18 cellular contexts compared by ENCODE assay signal in genomic region chr20:10080554-10080953, GRCh38. TPM values are rescaled to one million over a fixed set of nuclear protein-coding genes. Genes with fewer than 3 reads are reported as not detected.
DNase-seq lines count a peak whose midpoint lies in the region; ATAC-seq, FAIRE-seq and TF ChIP-seq lines count a peak whose summit lies in the region.
"Had no signal": no experiment of that assay in that cellular context is flagged by ENCODE, and none has a peak within 500 bp of the region (broad histone marks: within the 10 kb centered on the region; RNA-seq: fewer than 3 reads in every experiment).

No MANE protein-coding gene starts in this region.

- no peak overlapping the region for H3K4me2 ChIP-seq in SK-N-SH
- H3K4me2 ChIP-seq: BLaER1 treated with 17β-estradiol and CSF1 and Interleukin-3, amounts not matched to agents 10 nM and 100 nM had no signal

- POLR2A ChIA-PET in A673 (lab: Charles Lee; ENCODE audit: low non-redundant PET) (no interaction called here), SK-N-SH (lab: Yijun Ruan, JAX) (no interaction called here)

- TF ChIP-seq CTCF in A673 (conservative IDR thresholded peaks at IDR 0.05; ENCODE audit: low read depth, low read length) (no peak), RWPE2 (IDR thresholded peaks at IDR 0.05; ENCODE audit: poor library complexity, severe bottlenecking) (no peak), suprapubic skin (IDR thresholded peaks at IDR 0.05) (no peak), progenitor cell of endocrine pancreas (IDR thresholded peaks at IDR 0.05; ENCODE audit: unreplicated experiment) (no peak), SK-N-SH (IDR thresholded peaks at IDR 0.05) (no peak), kidney (IDR thresholded peaks at IDR 0.05; ENCODE audit: borderline replicate concordance, extremely low read depth, insufficient read depth) (no peak)

- no peak overlapping the region for H3K27ac ChIP-seq in A673 (ENCODE audit: low read depth, low read length, poor library complexity, severe bottlenecking)
- H3K27ac ChIP-seq in RWPE2 (ENCODE audit: poor library complexity, severe bottlenecking) = peak overlapping the region; percentile 87
- H3K27ac ChIP-seq in epithelial cell of prostate = peak overlapping the region; percentile 77
- peak overlapping the region; percentile 20 for H3K27ac ChIP-seq in suprapubic skin
- H3K27ac ChIP-seq in SK-N-SH (ENCODE audit: low read depth in 2 of 2, low read length in 1 of 2) = no peak overlapping the region
- no peak overlapping the region for H3K27ac ChIP-seq in kidney (ENCODE audit: low read depth in 2 of 2, low read length in 2 of 2)
- H3K27ac ChIP-seq: BLaER1 treated with 17β-estradiol and CSF1 and Interleukin-3, amounts not matched to agents 10 nM and 100 nM had no signal

- TF ChIP-seq EP300 in suprapubic skin (IDR thresholded peaks at IDR 0.05) = no peak
- TF ChIP-seq EP300 in SK-N-SH (IDR thresholded peaks at IDR 0.05; ENCODE audit: borderline replicate concordance in 1 of 2, low read depth in 1 of 2, low read length in 1 of 2) = no peak

- ATAC-seq in RWPE2 (ENCODE audit: low read depth) = no peak
- ATAC-seq: CD8-positive, alpha-beta T cell; HCT116 had no signal

- no peak overlapping the region for H3K4me3 ChIP-seq in A673 (ENCODE audit: low read depth, low read length, poor library complexity, severe bottlenecking)
- H3K4me3 ChIP-seq in RWPE2 (ENCODE audit: severe bottlenecking) = no peak overlapping the region
- H3K4me3 ChIP-seq in suprapubic skin = no peak overlapping the region
- no peak overlapping the region for H3K4me3 ChIP-seq in SK-N-SH (ENCODE audit: low read depth in 2 of 2, low read length in 1 of 2)
- H3K4me3 ChIP-seq in kidney (ENCODE audit: low read length in 2 of 2) = no peak overlapping the region
- H3K4me3 ChIP-seq: BLaER1 treated with 17β-estradiol and CSF1 and Interleukin-3, amounts not matched to agents 10 nM and 100 nM had no signal

- CTCF ChIA-PET in A673 (lab: Charles Lee) = no interaction called here
- CTCF ChIA-PET in SK-N-SH (lab: Yijun Ruan, JAX) = interaction anchor here (4.5 to 4.8 kb wide), 2 partner anchors 10 to 103 kb away, joined by 18 to 45 read pairs; no protein-coding TSS in a partner anchor

- no peaks in the 10 kb centered on the region for H3K79me2 ChIP-seq in SK-N-SH (ENCODE audit: insufficient read depth)

- no peak overlapping the region for H3K27ac Mint-ChIP-seq in progenitor cell of endocrine pancreas
- H3K27ac Mint-ChIP-seq: B cell; CD8-positive, alpha-beta T cell; HFFc6 had no signal

- H3K9me2 ChIP-seq in SK-N-SH = no peaks in the 10 kb centered on the region

- BruUV-seq in A673 (replicated peaks; lab: Mats Ljungman, UMichigan) = no TSS peak

- H2AFZ ChIP-seq in SK-N-SH (ENCODE audit: low read depth) = no peak overlapping the region

- H3K36me3 ChIP-seq in A673 (ENCODE audit: insufficient read depth, low read length, poor library complexity, severe bottlenecking) (no peaks in the 10 kb centered on the region), RWPE2 (ENCODE audit: low read depth) (no peaks in the 10 kb centered on the region), suprapubic skin (no peaks in the 10 kb centered on the region), SK-N-SH (replicated peaks in 1 of 2; ENCODE audit: control insufficient read depth in 1 of 2, insufficient read depth in 2 of 2, low read length in 1 of 2) (no peaks in the 10 kb centered on the region), kidney (ENCODE audit: control insufficient read depth in 1 of 2, insufficient read depth in 2 of 2, low read length in 2 of 2) (no peaks in the 10 kb centered on the region)
- H3K36me3 ChIP-seq: BLaER1 treated with 17β-estradiol and CSF1 and Interleukin-3, amounts not matched to agents 10 nM and 100 nM had no signal

- no peak for FAIRE-seq in kidney (lab: Jason Lieb, UNC)
- FAIRE-seq: A204.1 had no signal

- H3K27me3 Mint-ChIP-seq in progenitor cell of endocrine pancreas = no peaks in the 10 kb centered on the region

- no peaks in the 10 kb centered on the region for H3K36me3 Mint-ChIP-seq in progenitor cell of endocrine pancreas (ENCODE audit: insufficient read depth)
- H3K36me3 Mint-ChIP-seq: CD8-positive, alpha-beta T cell had no signal

- H3F3A ChIP-seq in SK-N-SH (replicated peaks; ENCODE audit: insufficient read depth) = no peaks in the 10 kb centered on the region

- intact Hi-C loops in A673 (cut with micrococcal nuclease; ENCODE audit: unreplicated experiment) (no loop called here), kidney (cut with DNase I) (no loop called here)

- TF ChIP-seq POLR2A in suprapubic skin (IDR thresholded peaks at IDR 0.05) = no peak

- H3K27me3 ChIP-seq in A673 (replicated peaks; ENCODE audit: insufficient read depth, low read depth, low read length, poor library complexity) = no peaks in the 10 kb centered on the region
- H3K27me3 ChIP-seq in RWPE2 (ENCODE audit: insufficient read depth, poor library complexity, severe bottlenecking) = no peaks in the 10 kb centered on the region
- H3K27me3 ChIP-seq in suprapubic skin = no peaks in the 10 kb centered on the region
- H3K27me3 ChIP-seq in SK-N-SH (ENCODE audit: insufficient read depth) = no peaks in the 10 kb centered on the region
- H3K27me3 ChIP-seq: BLaER1 treated with 17β-estradiol and CSF1 and Interleukin-3, amounts not matched to agents 10 nM and 100 nM had no signal

- peaks cover 9% of the 10 kb centered on the region for H3K4me1 ChIP-seq in A673 (ENCODE audit: insufficient read depth, low read length, poor library complexity, severe bottlenecking)
- H3K4me1 ChIP-seq in RWPE2 (ENCODE audit: insufficient read depth, poor library complexity, severe bottlenecking) = peaks cover 45% of the 10 kb centered on the region
- peaks cover 46% of the 10 kb centered on the region for H3K4me1 ChIP-seq in suprapubic skin
- H3K4me1 ChIP-seq in SK-N-SH (ENCODE audit: control insufficient read depth in 1 of 2, insufficient read depth in 2 of 2, low read depth in 1 of 2, low read length in 1 of 2) = peaks cover 0 to 8% of the 10 kb centered on the region in 2 experiments; a peak in 3 of 4 replicates
- no peaks in the 10 kb centered on the region for H3K4me1 ChIP-seq in kidney (ENCODE audit: control insufficient read depth in 1 of 2, insufficient read depth in 1 of 2, low read depth in 1 of 2, low read length in 2 of 2)

- no peak overlapping the region for H3K9ac ChIP-seq in SK-N-SH
- H3K9ac ChIP-seq in kidney (ENCODE audit: low read length in 2 of 2) = no peak overlapping the region
- H3K9ac ChIP-seq: BLaER1 treated with 17β-estradiol and CSF1 and Interleukin-3, amounts not matched to agents 10 nM and 100 nM had no signal

- H3K9me3 ChIP-seq in A673 (ENCODE audit: low read depth, low read length, poor library complexity, severe bottlenecking) = no peaks in the 10 kb centered on the region
- no peaks in the 10 kb centered on the region for H3K9me3 ChIP-seq in RWPE2 (ENCODE audit: severe bottlenecking)
- H3K9me3 ChIP-seq in suprapubic skin = no peaks in the 10 kb centered on the region
- H3K9me3 ChIP-seq in SK-N-SH = no peaks in the 10 kb centered on the region
- no peaks in the 10 kb centered on the region for H3K9me3 ChIP-seq in kidney (ENCODE audit: control insufficient read depth in 1 of 2, low read length in 2 of 2)

- DNase-seq in A673 (ENCODE audit: low spot score) (peak; percentile 65), RWPE2 (ENCODE audit: low spot score) (no peak), epithelial cell of prostate (ENCODE audit: low read depth, low spot score) (no peak), suprapubic skin (ENCODE audit: low spot score in 2 of 2) (no peak), progenitor cell of endocrine pancreas (ENCODE audit: low spot score, unreplicated experiment) (no peak), SK-N-SH (no peak), kidney (no peak)
- DNase-seq: Calu3; CD8-positive, alpha-beta T cell; DMS79 treated with DMSO at 0.1 percent for 48 hours; GF-D8; GOT3; H7 had no signal

- H3K9me3 Mint-ChIP-seq in progenitor cell of endocrine pancreas (ENCODE audit: low read depth) = no peaks in the 10 kb centered on the region
- H3K9me3 Mint-ChIP-seq: CD8-positive, alpha-beta T cell had no signal

- no peak for TF ChIP-seq RAD21 in SK-N-SH (IDR thresholded peaks at IDR 0.05; ENCODE audit: low read length)

- no peaks in the 10 kb centered on the region for H4K20me1 ChIP-seq in SK-N-SH (ENCODE audit: insufficient read depth)
- H4K20me1 ChIP-seq: BLaER1 treated with 17β-estradiol and CSF1 and Interleukin-3, amounts not matched to agents 10 nM and 100 nM had no signal

- peaks cover 3% of the 10 kb centered on the region for H3K4me1 Mint-ChIP-seq in progenitor cell of endocrine pancreas (ENCODE audit: low read depth)
- H3K4me1 Mint-ChIP-seq: B cell had no signal

- H3K4me3 Mint-ChIP-seq in progenitor cell of endocrine pancreas (ENCODE audit: low read depth) = no peak overlapping the region
- H3K4me3 Mint-ChIP-seq: B cell; CD8-positive, alpha-beta T cell; HFFc6 had no signal

TF ChIP-seq in SK-N-SH, 30 proteins besides CTCF, POLR2A, EP300 and RAD21 (continues in another document):
- TF ChIP-seq MAX (IDR thresholded peaks at IDR 0.05; ENCODE audit: low read depth) (no peak), USF2 (IDR thresholded peaks at IDR 0.05; ENCODE audit: borderline replicate concordance, low read depth, low read length) (no peak), EZH2phosphoT487 (IDR thresholded peaks at IDR 0.05; ENCODE audit: borderline replicate concordance, low read depth) (no peak), RXRA (IDR thresholded peaks at IDR 0.05; ENCODE audit: borderline replicate concordance, low read depth) (no peak)

RNA-seq across cellular contexts. Expression of gene ANKEF1, which starts 45.8 kb away (rescaled TPM):
- total RNA-seq in A673 (2021) (0.96 and 1.3 TPM in 2 replicates), suprapubic skin (10 to 100 TPM in 1 of 4 donors, 1 to 10 TPM in 3; 3.7 to 11.0 (median 4.6) TPM), progenitor cell of endocrine pancreas (10.9 and 12.5 TPM in 2 replicates), kidney (6.6 TPM)
- polyA plus RNA-seq in SK-N-SH (2012; rRNA removed) (2.3 and 2.9 TPM in 2 replicates), kidney (ENCODE audit: insufficient read depth, low read depth, low replicate concordance) (1.9 TPM)
- polyA plus RNA-seq in SK-N-SH (2012; cell fraction: cytosol; rRNA removed) = 3.7 and 3.8 TPM in 2 replicates
- 1.4 and 2.0 TPM in 2 replicates for polyA plus RNA-seq in SK-N-SH (2012; cell fraction: nucleus; rRNA removed)
- total RNA-seq: HFFc6 had no signal

Comparison
In these comparisons a context has a peak if more than half of its experiments do, and no peak if none do; other contexts are left out.
1. H3K27ac ChIP-seq: peak in RWPE2 (single experiment), epithelial cell of prostate (single experiment) and suprapubic skin (single experiment); none in A673 (single experiment), SK-N-SH (0 of 2) and kidney (0 of 2).